In the genomic region with DNA sequence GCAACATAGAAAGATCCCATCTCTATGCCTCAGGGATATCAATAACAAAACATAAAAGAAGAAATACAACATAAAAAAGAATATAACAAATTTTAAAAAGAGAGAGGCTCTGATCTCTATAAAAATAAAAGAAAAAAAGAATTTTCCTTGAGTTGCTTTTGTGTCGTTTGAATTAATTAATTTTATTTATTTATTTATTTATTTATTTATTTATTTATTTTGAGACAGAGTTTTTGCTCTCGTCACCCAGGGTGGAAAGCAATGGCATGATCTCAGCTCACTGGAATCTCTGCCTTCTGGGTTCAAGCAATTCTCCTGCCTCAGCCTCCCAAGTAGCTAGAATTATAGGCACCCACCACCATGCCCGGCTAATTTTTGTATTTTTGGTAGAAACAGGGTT, we compare ENCODE assay signal across 1 cellular context.
TF ChIP-seq lines count a peak whose summit lies in the region.

No MANE protein-coding gene starts in this region.

TF ChIP-seq in HEK293, 187 proteins besides CTCF, POLR2A, EP300 and RAD21 (continued from another document and continues in another):
- TF ChIP-seq, protein P1, sequence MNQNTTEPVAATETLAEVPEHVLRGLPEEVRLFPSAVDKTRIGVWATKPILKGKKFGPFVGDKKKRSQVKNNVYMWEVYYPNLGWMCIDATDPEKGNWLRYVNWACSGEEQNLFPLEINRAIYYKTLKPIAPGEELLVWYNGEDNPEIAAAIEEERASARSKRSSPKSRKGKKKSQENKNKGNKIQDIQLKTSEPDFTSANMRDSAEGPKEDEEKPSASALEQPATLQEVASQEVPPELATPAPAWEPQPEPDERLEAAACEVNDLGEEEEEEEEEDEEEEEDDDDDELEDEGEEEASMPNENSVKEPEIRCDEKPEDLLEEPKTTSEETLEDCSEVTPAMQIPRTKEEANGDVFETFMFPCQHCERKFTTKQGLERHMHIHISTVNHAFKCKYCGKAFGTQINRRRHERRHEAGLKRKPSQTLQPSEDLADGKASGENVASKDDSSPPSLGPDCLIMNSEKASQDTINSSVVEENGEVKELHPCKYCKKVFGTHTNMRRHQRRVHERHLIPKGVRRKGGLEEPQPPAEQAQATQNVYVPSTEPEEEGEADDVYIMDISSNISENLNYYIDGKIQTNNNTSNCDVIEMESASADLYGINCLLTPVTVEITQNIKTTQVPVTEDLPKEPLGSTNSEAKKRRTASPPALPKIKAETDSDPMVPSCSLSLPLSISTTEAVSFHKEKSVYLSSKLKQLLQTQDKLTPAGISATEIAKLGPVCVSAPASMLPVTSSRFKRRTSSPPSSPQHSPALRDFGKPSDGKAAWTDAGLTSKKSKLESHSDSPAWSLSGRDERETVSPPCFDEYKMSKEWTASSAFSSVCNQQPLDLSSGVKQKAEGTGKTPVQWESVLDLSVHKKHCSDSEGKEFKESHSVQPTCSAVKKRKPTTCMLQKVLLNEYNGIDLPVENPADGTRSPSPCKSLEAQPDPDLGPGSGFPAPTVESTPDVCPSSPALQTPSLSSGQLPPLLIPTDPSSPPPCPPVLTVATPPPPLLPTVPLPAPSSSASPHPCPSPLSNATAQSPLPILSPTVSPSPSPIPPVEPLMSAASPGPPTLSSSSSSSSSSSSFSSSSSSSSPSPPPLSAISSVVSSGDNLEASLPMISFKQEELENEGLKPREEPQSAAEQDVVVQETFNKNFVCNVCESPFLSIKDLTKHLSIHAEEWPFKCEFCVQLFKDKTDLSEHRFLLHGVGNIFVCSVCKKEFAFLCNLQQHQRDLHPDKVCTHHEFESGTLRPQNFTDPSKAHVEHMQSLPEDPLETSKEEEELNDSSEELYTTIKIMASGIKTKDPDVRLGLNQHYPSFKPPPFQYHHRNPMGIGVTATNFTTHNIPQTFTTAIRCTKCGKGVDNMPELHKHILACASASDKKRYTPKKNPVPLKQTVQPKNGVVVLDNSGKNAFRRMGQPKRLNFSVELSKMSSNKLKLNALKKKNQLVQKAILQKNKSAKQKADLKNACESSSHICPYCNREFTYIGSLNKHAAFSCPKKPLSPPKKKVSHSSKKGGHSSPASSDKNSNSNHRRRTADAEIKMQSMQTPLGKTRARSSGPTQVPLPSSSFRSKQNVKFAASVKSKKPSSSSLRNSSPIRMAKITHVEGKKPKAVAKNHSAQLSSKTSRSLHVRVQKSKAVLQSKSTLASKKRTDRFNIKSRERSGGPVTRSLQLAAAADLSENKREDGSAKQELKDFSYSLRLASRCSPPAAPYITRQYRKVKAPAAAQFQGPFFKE (tag by site-specific recombination; IDR thresholded peaks at IDR 0.05; ENCODE audit: borderline replicate concordance): no peak
- TF ChIP-seq ZSCAN16 (tag by site-specific recombination; IDR thresholded peaks at IDR 0.05): no peak
- TF ChIP-seq, protein P2, sequence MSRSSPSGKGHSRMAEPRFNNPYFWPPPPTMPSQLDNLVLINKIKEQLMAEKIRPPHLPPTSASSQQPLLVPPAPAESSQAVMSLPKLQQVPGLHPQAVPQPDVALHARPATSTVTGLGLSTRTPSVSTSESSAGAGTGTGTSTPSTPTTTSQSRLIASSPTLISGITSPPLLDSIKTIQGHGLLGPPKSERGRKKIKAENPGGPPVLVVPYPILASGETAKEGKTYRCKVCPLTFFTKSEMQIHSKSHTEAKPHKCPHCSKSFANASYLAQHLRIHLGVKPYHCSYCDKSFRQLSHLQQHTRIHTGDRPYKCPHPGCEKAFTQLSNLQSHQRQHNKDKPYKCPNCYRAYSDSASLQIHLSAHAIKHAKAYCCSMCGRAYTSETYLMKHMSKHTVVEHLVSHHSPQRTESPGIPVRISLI (tag by site-specific recombination; IDR thresholded peaks at IDR 0.05): no peak
- TF ChIP-seq, protein P3, sequence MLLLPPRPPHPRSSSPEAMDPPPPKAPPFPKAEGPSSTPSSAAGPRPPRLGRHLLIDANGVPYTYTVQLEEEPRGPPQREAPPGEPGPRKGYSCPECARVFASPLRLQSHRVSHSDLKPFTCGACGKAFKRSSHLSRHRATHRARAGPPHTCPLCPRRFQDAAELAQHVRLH (tag by site-specific recombination; IDR thresholded peaks at IDR 0.05): peak; percentile 56; the same call in 1 of the 2 replicates
- peak; percentile 70 for TF ChIP-seq ZNF623 (tag by site-specific recombination; IDR thresholded peaks at IDR 0.05)
- TF ChIP-seq ZNF354C (tag by site-specific recombination; IDR thresholded peaks at IDR 0.05; ENCODE audit: borderline replicate concordance, low read depth): no peak
- TF ChIP-seq, protein P4, sequence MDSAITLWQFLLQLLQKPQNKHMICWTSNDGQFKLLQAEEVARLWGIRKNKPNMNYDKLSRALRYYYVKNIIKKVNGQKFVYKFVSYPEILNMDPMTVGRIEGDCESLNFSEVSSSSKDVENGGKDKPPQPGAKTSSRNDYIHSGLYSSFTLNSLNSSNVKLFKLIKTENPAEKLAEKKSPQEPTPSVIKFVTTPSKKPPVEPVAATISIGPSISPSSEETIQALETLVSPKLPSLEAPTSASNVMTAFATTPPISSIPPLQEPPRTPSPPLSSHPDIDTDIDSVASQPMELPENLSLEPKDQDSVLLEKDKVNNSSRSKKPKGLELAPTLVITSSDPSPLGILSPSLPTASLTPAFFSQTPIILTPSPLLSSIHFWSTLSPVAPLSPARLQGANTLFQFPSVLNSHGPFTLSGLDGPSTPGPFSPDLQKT (IDR thresholded peaks at IDR 0.05; ENCODE audit: borderline replicate concordance, low read depth, low read length): no peak
- TF ChIP-seq ZNF529 (tag by site-specific recombination; IDR thresholded peaks at IDR 0.05; ENCODE audit: insufficient replicate concordance): peak; percentile 12
- TF ChIP-seq ZNF202 (tag by site-specific recombination; IDR thresholded peaks at IDR 0.05; ENCODE audit: borderline replicate concordance): peak; percentile 66; the same call in 1 of the 2 replicates
- peak; percentile 39; the same call in 1 of the 2 replicates for TF ChIP-seq ZNF501 (tag by site-specific recombination; IDR thresholded peaks at IDR 0.05)
- TF ChIP-seq ZNF426 (tag by site-specific recombination; IDR thresholded peaks at IDR 0.05): peak; percentile 87
- TF ChIP-seq ZNF791 (tag by site-specific recombination; IDR thresholded peaks at IDR 0.05): no peak
- no peak for TF ChIP-seq ZNF658 (tag by site-specific recombination; IDR thresholded peaks at IDR 0.05)
- TF ChIP-seq, protein P5, sequence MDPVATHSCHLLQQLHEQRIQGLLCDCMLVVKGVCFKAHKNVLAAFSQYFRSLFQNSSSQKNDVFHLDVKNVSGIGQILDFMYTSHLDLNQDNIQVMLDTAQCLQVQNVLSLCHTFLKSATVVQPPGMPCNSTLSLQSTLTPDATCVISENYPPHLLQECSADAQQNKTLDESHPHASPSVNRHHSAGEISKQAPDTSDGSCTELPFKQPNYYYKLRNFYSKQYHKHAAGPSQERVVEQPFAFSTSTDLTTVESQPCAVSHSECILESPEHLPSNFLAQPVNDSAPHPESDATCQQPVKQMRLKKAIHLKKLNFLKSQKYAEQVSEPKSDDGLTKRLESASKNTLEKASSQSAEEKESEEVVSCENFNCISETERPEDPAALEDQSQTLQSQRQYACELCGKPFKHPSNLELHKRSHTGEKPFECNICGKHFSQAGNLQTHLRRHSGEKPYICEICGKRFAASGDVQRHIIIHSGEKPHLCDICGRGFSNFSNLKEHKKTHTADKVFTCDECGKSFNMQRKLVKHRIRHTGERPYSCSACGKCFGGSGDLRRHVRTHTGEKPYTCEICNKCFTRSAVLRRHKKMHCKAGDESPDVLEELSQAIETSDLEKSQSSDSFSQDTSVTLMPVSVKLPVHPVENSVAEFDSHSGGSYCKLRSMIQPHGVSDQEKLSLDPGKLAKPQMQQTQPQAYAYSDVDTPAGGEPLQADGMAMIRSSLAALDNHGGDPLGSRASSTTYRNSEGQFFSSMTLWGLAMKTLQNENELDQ (tag by site-specific recombination; IDR thresholded peaks at IDR 0.05; ENCODE audit: low read depth): no peak
- no peak for TF ChIP-seq ZNF302 (tag by site-specific recombination; IDR thresholded peaks at IDR 0.05; ENCODE audit: low read depth)
- no peak for TF ChIP-seq SCRT1 (tag by site-specific recombination; IDR thresholded peaks at IDR 0.05; ENCODE audit: borderline replicate concordance)
- TF ChIP-seq, protein P6, sequence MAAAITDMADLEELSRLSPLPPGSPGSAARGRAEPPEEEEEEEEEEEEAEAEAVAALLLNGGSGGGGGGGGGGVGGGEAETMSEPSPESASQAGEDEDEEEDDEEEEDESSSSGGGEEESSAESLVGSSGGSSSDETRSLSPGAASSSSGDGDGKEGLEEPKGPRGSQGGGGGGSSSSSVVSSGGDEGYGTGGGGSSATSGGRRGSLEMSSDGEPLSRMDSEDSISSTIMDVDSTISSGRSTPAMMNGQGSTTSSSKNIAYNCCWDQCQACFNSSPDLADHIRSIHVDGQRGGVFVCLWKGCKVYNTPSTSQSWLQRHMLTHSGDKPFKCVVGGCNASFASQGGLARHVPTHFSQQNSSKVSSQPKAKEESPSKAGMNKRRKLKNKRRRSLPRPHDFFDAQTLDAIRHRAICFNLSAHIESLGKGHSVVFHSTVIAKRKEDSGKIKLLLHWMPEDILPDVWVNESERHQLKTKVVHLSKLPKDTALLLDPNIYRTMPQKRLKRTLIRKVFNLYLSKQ (tag by site-specific recombination; IDR thresholded peaks at IDR 0.05; ENCODE audit: borderline replicate concordance): no peak
- TF ChIP-seq, protein P7, sequence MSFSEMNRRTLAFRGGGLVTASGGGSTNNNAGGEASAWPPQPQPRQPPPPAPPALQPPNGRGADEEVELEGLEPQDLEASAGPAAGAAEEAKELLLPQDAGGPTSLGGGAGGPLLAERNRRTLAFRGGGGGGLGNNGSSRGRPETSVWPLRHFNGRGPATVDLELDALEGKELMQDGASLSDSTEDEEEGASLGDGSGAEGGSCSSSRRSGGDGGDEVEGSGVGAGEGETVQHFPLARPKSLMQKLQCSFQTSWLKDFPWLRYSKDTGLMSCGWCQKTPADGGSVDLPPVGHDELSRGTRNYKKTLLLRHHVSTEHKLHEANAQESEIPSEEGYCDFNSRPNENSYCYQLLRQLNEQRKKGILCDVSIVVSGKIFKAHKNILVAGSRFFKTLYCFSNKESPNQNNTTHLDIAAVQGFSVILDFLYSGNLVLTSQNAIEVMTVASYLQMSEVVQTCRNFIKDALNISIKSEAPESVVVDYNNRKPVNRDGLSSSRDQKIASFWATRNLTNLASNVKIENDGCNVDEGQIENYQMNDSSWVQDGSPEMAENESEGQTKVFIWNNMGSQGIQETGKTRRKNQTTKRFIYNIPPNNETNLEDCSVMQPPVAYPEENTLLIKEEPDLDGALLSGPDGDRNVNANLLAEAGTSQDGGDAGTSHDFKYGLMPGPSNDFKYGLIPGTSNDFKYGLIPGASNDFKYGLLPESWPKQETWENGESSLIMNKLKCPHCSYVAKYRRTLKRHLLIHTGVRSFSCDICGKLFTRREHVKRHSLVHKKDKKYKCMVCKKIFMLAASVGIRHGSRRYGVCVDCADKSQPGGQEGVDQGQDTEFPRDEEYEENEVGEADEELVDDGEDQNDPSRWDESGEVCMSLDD (tag by site-specific recombination; IDR thresholded peaks at IDR 0.05): no peak
- TF ChIP-seq ZNF174 (tag by site-specific recombination; IDR thresholded peaks at IDR 0.05): no peak
- TF ChIP-seq ZNF629 (tag by site-specific recombination; IDR thresholded peaks at IDR 0.05): peak; percentile 57; the same call in 1 of the 2 replicates
- TF ChIP-seq SCRT2 (tag by site-specific recombination; IDR thresholded peaks at IDR 0.05): no peak
- TF ChIP-seq ZNF394 (tag by site-specific recombination; IDR thresholded peaks at IDR 0.05; ENCODE audit: borderline replicate concordance): peak; percentile 96
- no peak for TF ChIP-seq ZNF335 (tag by site-specific recombination; conservative IDR thresholded peaks at IDR 0.05)
- no peak for TF ChIP-seq KLF16 (tag by site-specific recombination; IDR thresholded peaks at IDR 0.05)
- TF ChIP-seq ZNF558 (tag by site-specific recombination; IDR thresholded peaks at IDR 0.05): peak; percentile 48; the same call in 1 of the 2 replicates
- 0 out of 2 replicates have a peak, but pooled peaks have one; percentile 12 for TF ChIP-seq ZNF366 (tag by site-specific recombination; conservative IDR thresholded peaks at IDR 0.05)
- no peak for TF ChIP-seq ZNF701 (tag by site-specific recombination; IDR thresholded peaks at IDR 0.05)
- no peak for TF ChIP-seq ZNF76 (tag by site-specific recombination; IDR thresholded peaks at IDR 0.05; ENCODE audit: borderline replicate concordance, low read depth)
- TF ChIP-seq ZBTB21 (tag by site-specific recombination; IDR thresholded peaks at IDR 0.05): 0 out of 2 replicates have a peak, but pooled peaks have one; percentile 14
- TF ChIP-seq, protein P8, sequence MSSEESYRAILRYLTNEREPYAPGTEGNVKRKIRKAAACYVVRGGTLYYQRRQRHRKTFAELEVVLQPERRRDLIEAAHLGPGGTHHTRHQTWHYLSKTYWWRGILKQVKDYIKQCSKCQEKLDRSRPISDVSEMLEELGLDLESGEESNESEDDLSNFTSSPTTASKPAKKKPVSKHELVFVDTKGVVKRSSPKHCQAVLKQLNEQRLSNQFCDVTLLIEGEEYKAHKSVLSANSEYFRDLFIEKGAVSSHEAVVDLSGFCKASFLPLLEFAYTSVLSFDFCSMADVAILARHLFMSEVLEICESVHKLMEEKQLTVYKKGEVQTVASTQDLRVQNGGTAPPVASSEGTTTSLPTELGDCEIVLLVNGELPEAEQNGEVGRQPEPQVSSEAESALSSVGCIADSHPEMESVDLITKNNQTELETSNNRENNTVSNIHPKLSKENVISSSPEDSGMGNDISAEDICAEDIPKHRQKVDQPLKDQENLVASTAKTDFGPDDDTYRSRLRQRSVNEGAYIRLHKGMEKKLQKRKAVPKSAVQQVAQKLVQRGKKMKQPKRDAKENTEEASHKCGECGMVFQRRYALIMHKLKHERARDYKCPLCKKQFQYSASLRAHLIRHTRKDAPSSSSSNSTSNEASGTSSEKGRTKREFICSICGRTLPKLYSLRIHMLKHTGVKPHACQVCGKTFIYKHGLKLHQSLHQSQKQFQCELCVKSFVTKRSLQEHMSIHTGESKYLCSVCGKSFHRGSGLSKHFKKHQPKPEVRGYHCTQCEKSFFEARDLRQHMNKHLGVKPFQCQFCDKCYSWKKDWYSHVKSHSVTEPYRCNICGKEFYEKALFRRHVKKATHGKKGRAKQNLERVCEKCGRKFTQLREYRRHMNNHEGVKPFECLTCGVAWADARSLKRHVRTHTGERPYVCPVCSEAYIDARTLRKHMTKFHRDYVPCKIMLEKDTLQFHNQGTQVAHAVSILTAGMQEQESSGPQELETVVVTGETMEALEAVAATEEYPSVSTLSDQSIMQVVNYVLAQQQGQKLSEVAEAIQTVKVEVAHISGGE (tag by site-specific recombination; conservative IDR thresholded peaks at IDR 0.05; ENCODE audit: low read depth): peak; percentile 70
- TF ChIP-seq ZNF133 (tag by site-specific recombination; IDR thresholded peaks at IDR 0.05): no peak
- TF ChIP-seq, protein P9, sequence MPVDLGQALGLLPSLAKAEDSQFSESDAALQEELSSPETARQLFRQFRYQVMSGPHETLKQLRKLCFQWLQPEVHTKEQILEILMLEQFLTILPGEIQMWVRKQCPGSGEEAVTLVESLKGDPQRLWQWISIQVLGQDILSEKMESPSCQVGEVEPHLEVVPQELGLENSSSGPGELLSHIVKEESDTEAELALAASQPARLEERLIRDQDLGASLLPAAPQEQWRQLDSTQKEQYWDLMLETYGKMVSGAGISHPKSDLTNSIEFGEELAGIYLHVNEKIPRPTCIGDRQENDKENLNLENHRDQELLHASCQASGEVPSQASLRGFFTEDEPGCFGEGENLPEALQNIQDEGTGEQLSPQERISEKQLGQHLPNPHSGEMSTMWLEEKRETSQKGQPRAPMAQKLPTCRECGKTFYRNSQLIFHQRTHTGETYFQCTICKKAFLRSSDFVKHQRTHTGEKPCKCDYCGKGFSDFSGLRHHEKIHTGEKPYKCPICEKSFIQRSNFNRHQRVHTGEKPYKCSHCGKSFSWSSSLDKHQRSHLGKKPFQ (tag by site-specific recombination; IDR thresholded peaks at IDR 0.05): no peak
- TF ChIP-seq KLF8 (tag by site-specific recombination; IDR thresholded peaks at IDR 0.05): no peak
- TF ChIP-seq ZNF571 (tag by site-specific recombination; IDR thresholded peaks at IDR 0.05): no peak
- TF ChIP-seq ZNF664 (tag by site-specific recombination; IDR thresholded peaks at IDR 0.05): peak; percentile 63
